Comparison of ENCODE assay signal across 8 cellular contexts in the genomic region with DNA sequence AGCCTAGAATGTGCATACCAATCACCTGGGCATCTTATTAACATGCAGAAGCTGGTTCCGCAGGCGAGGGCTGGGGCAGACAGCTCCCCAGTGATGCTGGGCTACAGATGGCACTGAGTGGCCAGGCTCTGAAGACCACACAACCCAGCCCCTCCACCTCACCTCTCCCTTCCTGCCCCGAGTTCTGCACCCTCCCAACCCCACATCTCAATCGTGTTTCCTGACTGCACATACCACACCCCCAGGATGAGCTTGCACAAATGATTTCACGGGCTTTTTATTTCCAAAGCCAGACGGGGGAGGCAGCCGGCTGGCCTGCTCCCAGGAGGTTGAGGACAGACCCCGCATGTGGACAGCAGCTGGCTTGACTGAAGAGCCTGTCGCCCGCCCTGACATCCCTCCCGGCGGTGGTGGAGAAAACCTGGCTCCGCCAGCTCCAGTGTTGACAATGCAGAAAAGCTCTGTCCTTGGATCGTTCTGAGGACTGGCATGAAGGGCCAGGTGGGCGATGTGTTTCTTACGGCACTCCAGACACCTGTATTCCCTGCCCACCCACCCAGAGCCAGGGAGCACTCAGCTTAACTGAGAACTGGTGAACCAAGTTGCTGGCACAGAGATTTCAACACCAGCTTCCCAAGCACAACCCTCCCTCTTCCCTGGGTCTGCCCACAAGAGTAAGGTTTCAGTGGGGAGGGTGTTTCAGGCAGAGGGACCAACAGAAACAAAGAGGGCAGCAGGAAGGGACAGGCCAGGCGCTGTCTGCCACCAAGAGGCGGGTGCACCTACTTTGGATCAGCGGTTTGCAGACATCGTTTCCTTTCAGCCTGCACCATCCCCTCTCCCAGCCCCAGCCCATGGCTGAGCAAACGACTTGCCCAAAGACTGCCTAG. TPM values are rescaled to one million over a fixed set of nuclear protein-coding genes. Genes with fewer than 3 reads are reported as not detected.
DNase-seq lines count a peak whose midpoint lies in the region; ATAC-seq and TF ChIP-seq lines count a peak whose summit lies in the region.

No MANE protein-coding gene starts in this region.

- DNase-seq in activated naive CD4-positive, alpha-beta T cell treated with anti-CD3 and anti-CD28 coated beads for 36 hours: peak; percentile 45
- DNase-seq in activated naive CD4-positive, alpha-beta T cell (lab: John Stamatoyannopoulos, UW): no peak
- DNase-seq in upper lobe of right lung (no peak), MG63 (no peak)
- no peak for DNase-seq in stimulated activated CD4-positive, alpha-beta T cell treated with anti-CD3 and anti-CD28 coated beads, Interleukin-12 subunit alpha, Interleukin-12 subunit beta, amount 100 ng/mL, for 4 hours

- intact Hi-C loops in activated naive CD4-positive, alpha-beta T cell treated with anti-CD3 and anti-CD28 coated beads for 36 hours (cut with micrococcal nuclease): loop anchor here (5.0 kb wide), 2 partner anchors 173 to 318 kb away; no protein-coding TSS in a partner anchor
- intact Hi-C loops in upper lobe of right lung (cut with DNase I): no loop called here

- H3K9me3 Mint-ChIP-seq in activated naive CD4-positive, alpha-beta T cell treated with anti-CD3 and anti-CD28 coated beads for 36 hours: peaks cover 2% of the 10 kb centered on the region
- no peaks in the 10 kb centered on the region for H3K9me3 Mint-ChIP-seq in activated T-helper 17 cell treated with anti-CD3 and anti-CD28 coated beads, Interleukin-2, amount 50 U/mL, for 72 hours

- no peak for ATAC-seq in activated T-helper 17 cell treated with anti-CD3 and anti-CD28 coated beads, Interleukin-2, amount 50 U/mL, for 72 hours (replicated peaks)
- ATAC-seq in upper lobe of right lung: peak; percentile 4
- no peak for ATAC-seq in GM21515 (IDR thresholded peaks at IDR 0.05; ENCODE audit: unreplicated experiment)

- TF ChIP-seq CTCF in upper lobe of right lung (IDR thresholded peaks at IDR 0.05): no peak

- peaks cover 2% of the 10 kb centered on the region for H3K36me3 Mint-ChIP-seq in activated naive CD4-positive, alpha-beta T cell treated with anti-CD3 and anti-CD28 coated beads for 36 hours (ENCODE audit: low read depth)
- H3K36me3 Mint-ChIP-seq in activated T-helper 17 cell treated with anti-CD3 and anti-CD28 coated beads, Interleukin-2, amount 50 U/mL, for 72 hours (ENCODE audit: low read depth): peaks cover 14% of the 10 kb centered on the region

- H3K4me3 Mint-ChIP-seq in activated naive CD4-positive, alpha-beta T cell treated with anti-CD3 and anti-CD28 coated beads for 36 hours: no peak overlapping the region
- peak overlapping the region; percentile 83 for H3K4me3 Mint-ChIP-seq in activated T-helper 17 cell treated with anti-CD3 and anti-CD28 coated beads, Interleukin-2, amount 50 U/mL, for 72 hours

- H3K4me3 ChIP-seq in upper lobe of right lung: no peak overlapping the region
- H3K4me3 ChIP-seq in MG63: no peak overlapping the region

- H3K27me3 ChIP-seq in layer of hippocampus (ENCODE audit: control insufficient read depth, insufficient read depth, low read length): no peaks in the 10 kb centered on the region
- H3K27me3 ChIP-seq in upper lobe of right lung: no peaks in the 10 kb centered on the region
- no peaks in the 10 kb centered on the region for H3K27me3 ChIP-seq in MG63

- H3K27ac ChIP-seq in layer of hippocampus (ENCODE audit: low read depth, low read length) (peak overlapping the region; percentile 96), upper lobe of right lung (peak overlapping the region; percentile 78)

- H3K9me3 ChIP-seq in upper lobe of right lung: no peaks in the 10 kb centered on the region
- no peaks in the 10 kb centered on the region for H3K9me3 ChIP-seq in MG63

- H3K27me3 Mint-ChIP-seq in activated naive CD4-positive, alpha-beta T cell treated with anti-CD3 and anti-CD28 coated beads for 36 hours (ENCODE audit: low read depth): no peaks in the 10 kb centered on the region
- H3K27me3 Mint-ChIP-seq in activated T-helper 17 cell treated with anti-CD3 and anti-CD28 coated beads, Interleukin-2, amount 50 U/mL, for 72 hours: no peaks in the 10 kb centered on the region

- H3K27ac Mint-ChIP-seq in activated naive CD4-positive, alpha-beta T cell treated with anti-CD3 and anti-CD28 coated beads for 36 hours: no peak overlapping the region
- peak overlapping the region; percentile 58 for H3K27ac Mint-ChIP-seq in activated T-helper 17 cell treated with anti-CD3 and anti-CD28 coated beads, Interleukin-2, amount 50 U/mL, for 72 hours

- peaks cover 63% of the 10 kb centered on the region for H3K4me1 ChIP-seq in upper lobe of right lung

- CTCF ChIA-PET in activated naive CD4-positive, alpha-beta T cell treated with anti-CD3 and anti-CD28 coated beads for 36 hours (lab: Charles Lee): interaction anchor here (0.6 to 4.8 kb wide), 9 partner anchors 10 to 320 kb away, joined by 3 to 46 read pairs (median 4); no protein-coding TSS in a partner anchor

- H3K36me3 ChIP-seq in upper lobe of right lung (peaks cover 7% of the 10 kb centered on the region), MG63 (no peaks in the 10 kb centered on the region)

- H3K4me1 Mint-ChIP-seq in activated naive CD4-positive, alpha-beta T cell treated with anti-CD3 and anti-CD28 coated beads for 36 hours (ENCODE audit: low read depth): peaks cover 53% of the 10 kb centered on the region
- peaks cover 23% of the 10 kb centered on the region for H3K4me1 Mint-ChIP-seq in activated T-helper 17 cell treated with anti-CD3 and anti-CD28 coated beads, Interleukin-2, amount 50 U/mL, for 72 hours

RNA-seq across cellular contexts. Expression of gene ALDH4A1, which starts 21.6 kb away (rescaled TPM):
- total RNA-seq in activated naive CD4-positive, alpha-beta T cell treated with anti-CD3 and anti-CD28 coated beads for 36 hours: 10 to 100 TPM; 11.6 to 12.5 TPM
- total RNA-seq in activated T-helper 17 cell treated with anti-CD3 and anti-CD28 coated beads, Interleukin-2, amount 50 U/mL, for 72 hours: 1 to 10 TPM; 3.5 to 4.8 TPM
- 11.8 TPM for total RNA-seq in upper lobe of right lung
- 5.3 and 23.6 TPM in 2 replicates for total RNA-seq in MG63 (2014; rRNA removed; shearing (Covaris generic); ENCODE audit: low replicate concordance)

RNA-seq across cellular contexts. Expression of gene IFFO2, which starts 32.5 kb away (rescaled TPM):
- 10 to 100 TPM; 24.9 to 27.0 TPM for total RNA-seq in activated naive CD4-positive, alpha-beta T cell treated with anti-CD3 and anti-CD28 coated beads for 36 hours
- 10 to 100 TPM; 17.0 to 38.2 TPM for total RNA-seq in activated T-helper 17 cell treated with anti-CD3 and anti-CD28 coated beads, Interleukin-2, amount 50 U/mL, for 72 hours
- 15.4 TPM for total RNA-seq in upper lobe of right lung
- 3.9 and 4.3 TPM in 2 replicates for total RNA-seq in MG63 (2014; rRNA removed; shearing (Covaris generic); ENCODE audit: low replicate concordance)
